In genomic region chr4:2042207-2042946, GRCh38 we compare ENCODE assay signal across 8 cellular contexts. TPM values are rescaled to one million over a fixed set of nuclear protein-coding genes. Genes with fewer than 3 reads are reported as not detected.
DNase-seq lines count a peak whose midpoint lies in the region; ATAC-seq and TF ChIP-seq lines count a peak whose summit lies in the region.

No MANE protein-coding gene starts in this region.

- no peaks in the 10 kb centered on the region for H3K36me3 Mint-ChIP-seq in IgD-negative memory B cell
- H3K36me3 Mint-ChIP-seq in activated T-helper 1 cell treated with anti-CD3 and anti-CD28 coated beads, Interleukin-12 subunit alpha, Interleukin-12 subunit beta, Interleukin-2, Interleukin-4 antibody, amounts not matched to agents 30 ng/mL and 10 ng/mL and 1 ng/mL, durations not matched to agents 14 hours and 24 hours and 36 hours (ENCODE audit: low read depth) = no peaks in the 10 kb centered on the region

- H3K4me3 ChIP-seq in gastroesophageal sphincter (peak overlapping the region; percentile 51 to 69), ovary (peak overlapping the region; percentile 46)

- DNase-seq in NCI-H345 (lab: John Stamatoyannopoulos, UW) (peak; percentile 16), NCI-H345 treated with DMSO at 0.1 percent for 48 hours (lab: John Stamatoyannopoulos, UW; ENCODE audit: unreplicated experiment) (no peak), ovary (peak in 1 of 5 donors; percentile 38), SHP77 treated with DMSO at 0.1 percent for 48 hours (lab: John Stamatoyannopoulos, UW) (no peak), NCI-H2171 (lab: John Stamatoyannopoulos, UW) (no peak)
- DNase-seq in activated T-helper 1 cell treated with anti-CD3 and anti-CD28 coated beads, Interleukin-12 subunit alpha, Interleukin-12 subunit beta, Interleukin-2, Interleukin-4 antibody, amounts not matched to agents 30 ng/mL and 10 ng/mL and 1 ng/mL, durations not matched to agents 14 hours and 24 hours and 36 hours (ENCODE audit: low spot score) = peak; percentile 31

- H3K4me3 Mint-ChIP-seq in IgD-negative memory B cell = peak overlapping the region; percentile 57 to 95 (median 75)
- H3K4me3 Mint-ChIP-seq in activated T-helper 1 cell treated with anti-CD3 and anti-CD28 coated beads, Interleukin-12 subunit alpha, Interleukin-12 subunit beta, Interleukin-2, Interleukin-4 antibody, amounts not matched to agents 30 ng/mL and 10 ng/mL and 1 ng/mL, durations not matched to agents 14 hours and 24 hours and 36 hours = peak overlapping the region; percentile 80

- peaks cover 0 to 2% (median 0%) of the 10 kb centered on the region in 3 donors for H3K4me1 Mint-ChIP-seq in IgD-negative memory B cell
- peaks cover 7% of the 10 kb centered on the region for H3K4me1 Mint-ChIP-seq in activated T-helper 1 cell treated with anti-CD3 and anti-CD28 coated beads, Interleukin-12 subunit alpha, Interleukin-12 subunit beta, Interleukin-2, Interleukin-4 antibody, amounts not matched to agents 30 ng/mL and 10 ng/mL and 1 ng/mL, durations not matched to agents 14 hours and 24 hours and 36 hours (ENCODE audit: low read depth)

- TF ChIP-seq POLR2A in gastroesophageal sphincter (IDR thresholded peaks at IDR 0.05) = no peak
- TF ChIP-seq POLR2A in ovary (IDR thresholded peaks at IDR 0.05) = no peak

- H3K36me3 ChIP-seq in gastroesophageal sphincter (no peaks in the 10 kb centered on the region), ovary (no peaks in the 10 kb centered on the region)

- H3K4me1 ChIP-seq in gastroesophageal sphincter (peaks cover 0 to 29% (median 21%) of the 10 kb centered on the region in 3 donors), ovary (ENCODE audit: insufficient read depth) (peaks cover 6% of the 10 kb centered on the region)

- peaks cover 94% of the 10 kb centered on the region for H3K27me3 ChIP-seq in gastroesophageal sphincter
- peaks cover 4% of the 10 kb centered on the region for H3K27me3 ChIP-seq in ovary

- peak; percentile 19 for ATAC-seq in gastroesophageal sphincter

- TF ChIP-seq EP300 in gastroesophageal sphincter (IDR thresholded peaks at IDR 0.05) (no peak), ovary (IDR thresholded peaks at IDR 0.05) (no peak)

- TF ChIP-seq CTCF in gastroesophageal sphincter (IDR thresholded peaks at IDR 0.05) (no peak), ovary (IDR thresholded peaks at IDR 0.05) (no peak)

- intact Hi-C loops in activated T-helper 1 cell treated with anti-CD3 and anti-CD28 coated beads, Interleukin-12 subunit alpha, Interleukin-12 subunit beta, Interleukin-2, Interleukin-4 antibody, amounts not matched to agents 30 ng/mL and 10 ng/mL and 1 ng/mL, durations not matched to agents 14 hours and 24 hours and 36 hours (cut with micrococcal nuclease) = loop anchor here (1.0 to 5.0 kb wide), 4 partner anchors 33 to 705 kb away; no protein-coding TSS in a partner anchor
- intact Hi-C loops in ovary (cut with DNase I) = no loop called here

- 20% methylated on average over 1 of the region's 80 CpGs; no CpG with 5 or more reads in 1 of the 2 donors for WGBS in gastroesophageal sphincter (ENCODE audit: low coverage in 1 of 2), 2 donors
- WGBS in ovary, 3 donors = 2 to 6% (median 5%) methylated on average over 6 to 80 of the region's 80 CpGs

- H3K27ac ChIP-seq in gastroesophageal sphincter (peak overlapping the region in 1 of 4 donors; percentile 58), ovary (no peak overlapping the region)

- peaks cover 18% of the 10 kb centered on the region for H3K27me3 Mint-ChIP-seq in IgD-negative memory B cell
- peaks cover 23% of the 10 kb centered on the region for H3K27me3 Mint-ChIP-seq in activated T-helper 1 cell treated with anti-CD3 and anti-CD28 coated beads, Interleukin-12 subunit alpha, Interleukin-12 subunit beta, Interleukin-2, Interleukin-4 antibody, amounts not matched to agents 30 ng/mL and 10 ng/mL and 1 ng/mL, durations not matched to agents 14 hours and 24 hours and 36 hours (ENCODE audit: insufficient read depth)

- H3K9me3 ChIP-seq in gastroesophageal sphincter (peaks cover 0 to 5% (median 0%) of the 10 kb centered on the region in 3 donors), ovary (no peaks in the 10 kb centered on the region)

- H3K27ac Mint-ChIP-seq in IgD-negative memory B cell = no peak overlapping the region
- H3K27ac Mint-ChIP-seq in activated T-helper 1 cell treated with anti-CD3 and anti-CD28 coated beads, Interleukin-12 subunit alpha, Interleukin-12 subunit beta, Interleukin-2, Interleukin-4 antibody, amounts not matched to agents 30 ng/mL and 10 ng/mL and 1 ng/mL, durations not matched to agents 14 hours and 24 hours and 36 hours = peak overlapping the region; percentile 40

- H3K9me3 Mint-ChIP-seq in IgD-negative memory B cell = no peaks in the 10 kb centered on the region
- H3K9me3 Mint-ChIP-seq in activated T-helper 1 cell treated with anti-CD3 and anti-CD28 coated beads, Interleukin-12 subunit alpha, Interleukin-12 subunit beta, Interleukin-2, Interleukin-4 antibody, amounts not matched to agents 30 ng/mL and 10 ng/mL and 1 ng/mL, durations not matched to agents 14 hours and 24 hours and 36 hours = no peaks in the 10 kb centered on the region

RNA-seq across cellular contexts. Expression of gene NAT8L, which starts 16.8 kb away (rescaled TPM):
- not detected for polyA plus RNA-seq in IgD-negative memory B cell
- 7.4 and 8.0 TPM in 2 replicates for total RNA-seq in activated T-helper 1 cell treated with anti-CD3 and anti-CD28 coated beads, Interleukin-12 subunit alpha, Interleukin-12 subunit beta, Interleukin-2, Interleukin-4 antibody, amounts not matched to agents 30 ng/mL and 10 ng/mL and 1 ng/mL, durations not matched to agents 14 hours and 24 hours and 36 hours
- total RNA-seq in gastroesophageal sphincter = under 1 TPM in 3 of 4 donors, not detected in 1; 0.15 to 0.40 (median 0.35) TPM
- total RNA-seq in ovary = 1 to 10 TPM in 4 of 7 donors, under 1 TPM in 3; 0.24 to 4.1 (median 1.3) TPM
- 1 to 10 TPM in 1 of 2 donors, under 1 TPM in 1; 0.80 to 1.7 TPM for polyA plus RNA-seq in ovary

RNA-seq across cellular contexts. Expression of gene NELFA, which starts 33.6 kb away (rescaled TPM):
- 44.7 TPM for polyA plus RNA-seq in IgD-negative memory B cell
- 52.9 and 55.4 TPM in 2 replicates for total RNA-seq in activated T-helper 1 cell treated with anti-CD3 and anti-CD28 coated beads, Interleukin-12 subunit alpha, Interleukin-12 subunit beta, Interleukin-2, Interleukin-4 antibody, amounts not matched to agents 30 ng/mL and 10 ng/mL and 1 ng/mL, durations not matched to agents 14 hours and 24 hours and 36 hours
- total RNA-seq in gastroesophageal sphincter = 10 to 100 TPM; 14.5 to 19.4 (median 17.5) TPM
- 10 to 100 TPM; 22.7 to 42.8 (median 32.6) TPM for total RNA-seq in ovary
- 10 to 100 TPM; 12.5 to 30.8 TPM for polyA plus RNA-seq in ovary

Comparison
In these comparisons a context has a peak if more than half of its experiments do, and no peak if none do; other contexts are left out.
1. DNase-seq: peak in NCI-H345 (single experiment) and activated T-helper 1 cell treated with anti-CD3 and anti-CD28 coated beads, Interleukin-12 subunit alpha, Interleukin-12 subunit beta, Interleukin-2, Interleukin-4 antibody, amounts not matched to agents 30 ng/mL and 10 ng/mL and 1 ng/mL, durations not matched to agents 14 hours and 24 hours and 36 hours (single experiment); none in NCI-H345 treated with DMSO at 0.1 percent for 48 hours (single experiment), SHP77 treated with DMSO at 0.1 percent for 48 hours (single experiment) and NCI-H2171 (single experiment).